ENCODE assay signal across 8 cellular contexts in the genomic region with DNA sequence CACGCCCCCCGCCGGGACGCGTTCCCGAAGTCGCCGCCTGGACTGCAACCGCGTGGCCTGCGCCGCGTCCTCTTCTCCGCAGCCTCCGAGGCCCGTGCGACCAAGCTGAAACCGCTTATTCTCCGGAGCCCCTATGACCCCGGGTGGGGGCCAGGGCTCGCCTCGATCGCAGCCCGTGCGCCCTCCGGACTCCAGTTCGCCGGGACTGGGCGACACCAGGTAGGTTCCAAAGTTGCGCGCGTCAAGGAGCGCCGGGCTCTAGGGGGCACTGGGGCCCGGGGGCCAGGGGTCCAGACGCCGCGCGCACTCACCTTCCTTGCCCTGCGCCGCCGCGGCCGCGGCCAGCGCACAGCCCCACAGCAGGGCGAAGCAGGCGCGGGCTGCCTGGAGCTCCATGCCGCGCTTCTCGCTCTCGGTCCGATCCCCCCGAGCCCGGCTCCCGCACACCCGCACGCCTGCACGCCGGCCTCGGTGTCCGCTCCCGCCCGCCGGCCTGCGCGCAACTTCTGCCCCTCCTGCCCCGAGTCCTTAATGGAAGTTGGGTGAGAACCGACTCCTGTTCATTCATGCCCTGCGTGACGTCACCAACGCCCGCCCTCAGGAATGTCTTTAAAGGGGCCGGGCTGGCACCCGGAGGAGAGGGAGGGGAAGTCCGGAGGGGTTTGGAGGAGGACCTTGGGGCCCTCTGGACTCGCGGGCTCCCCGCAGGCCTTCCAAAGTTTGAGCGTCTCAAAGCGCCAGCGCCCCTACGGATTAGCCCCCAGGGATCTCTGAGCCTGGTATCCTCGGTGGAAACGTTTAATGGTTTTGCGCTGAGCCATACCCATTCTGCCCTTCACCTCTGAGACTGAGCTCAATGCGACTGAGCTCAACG. TPM values are rescaled to one million over a fixed set of nuclear protein-coding genes. Genes with fewer than 3 reads are reported as not detected.
DNase-seq lines count a peak whose midpoint lies in the region; ATAC-seq, FAIRE-seq and TF ChIP-seq lines count a peak whose summit lies in the region.

A gene (minus strand): TSS at position 533 of the 874 bp plus-strand sequence. CDS start 137 bp downstream, at position 396.

- peak within 1 kb of the TSS; percentile 89 for H3K4me2 ChIP-seq in osteoblast (ENCODE audit: insufficient read depth, low read length)

- H3K4me1 ChIP-seq in heart left ventricle (peaks cover 9 to 63% (median 46%) of the 10 kb centered on the region in 12 donors), osteoblast (ENCODE audit: insufficient read depth, low read length) (peaks cover 56% of the 10 kb centered on the region)

- TF ChIP-seq CTCF in D721Med (IDR thresholded peaks at IDR 0.05; ENCODE audit: insufficient read depth, missing control alignments): no peak
- no peak for TF ChIP-seq CTCF in LNCaP clone FGC (IDR thresholded peaks at IDR 0.05; ENCODE audit: control insufficient read depth, extremely low read depth, insufficient read depth)
- no peak for TF ChIP-seq CTCF in heart left ventricle (IDR thresholded peaks at IDR 0.05)
- no peak for TF ChIP-seq CTCF in osteoblast (IDR thresholded peaks at IDR 0.05; ENCODE audit: extremely low read depth, low read depth, low read length)
- no peak for TF ChIP-seq CTCF in GM20000 (IDR thresholded peaks at IDR 0.05; ENCODE audit: extremely low read depth, missing control alignments)

- ATAC-seq in heart left ventricle (peak; percentile 44 to 80 (median 75)), GM21737 (IDR thresholded peaks at IDR 0.05; ENCODE audit: unreplicated experiment) (no peak)

- H4K20me1 ChIP-seq in osteoblast (ENCODE audit: insufficient read depth, low read length): peaks cover 16% of the 10 kb centered on the region

- WGBS in heart left ventricle, 4 donors: 1 to 3% (median 2%) methylated on average over 22 to 89 of the region's 89 CpGs

- H3K27me3 ChIP-seq in heart left ventricle: peaks cover 0 to 13% (median 0%) of the 10 kb centered on the region in 9 donors
- H3K27me3 ChIP-seq in osteoblast (ENCODE audit: insufficient read depth, low read length): no peaks in the 10 kb centered on the region

- H3K4me3 ChIP-seq in LNCaP clone FGC (ENCODE audit: low read depth, low read length): peak within 1 kb of the TSS; percentile 56
- H3K4me3 ChIP-seq in heart left ventricle: peak within 1 kb of the TSS; percentile 68 to 96 (median 88)
- H3K4me3 ChIP-seq in osteoblast (ENCODE audit: insufficient read depth, low read length): peak within 1 kb of the TSS; percentile 94

- peak; percentile 81 to 99 for TF ChIP-seq POLR2A in heart left ventricle (IDR thresholded peaks at IDR 0.05)

- intact Hi-C loops in heart left ventricle (cut with DNase I): loop anchor here in 6 of 10 donors (2.0 kb wide), 5 partner anchors 23 to 73 kb away; no protein-coding TSS in a partner anchor

- H3K36me3 ChIP-seq in heart left ventricle (peaks cover 0 to under 1% (median 0%) of the 10 kb centered on the region in 9 donors), osteoblast (ENCODE audit: insufficient read depth, low read length) (peaks cover under 1% of the 10 kb centered on the region)

- no peak for FAIRE-seq in D721Med (lab: Jason Lieb, UNC)

- peak within 1 kb of the TSS; percentile 71 for H2AFZ ChIP-seq in osteoblast (ENCODE audit: low read length)

- H3K79me2 ChIP-seq in osteoblast (ENCODE audit: insufficient read depth, low read length): peaks cover 63% of the 10 kb centered on the region

- DNase-seq in D721Med (ENCODE audit: insufficient read length, low spot score): peak; percentile 61
- no peak for DNase-seq in LNCaP clone FGC (ENCODE audit: low read depth)
- DNase-seq in anterior cingulate cortex (lab: John Stamatoyannopoulos, UW): peak in 52 of 58 donors; percentile 7 to 81 (median 50)
- peak; percentile 90 to 96 (median 93) for DNase-seq in heart left ventricle
- peak; percentile 98 for DNase-seq in osteoblast (ENCODE audit: insufficient read length, low spot score, missing footprints)
- DNase-seq in GM20000 (ENCODE audit: low spot score): no peak
- DNase-seq in NCI-H1436 (lab: John Stamatoyannopoulos, UW): no peak

- H3K9me3 ChIP-seq in heart left ventricle (no peaks in the 10 kb centered on the region), osteoblast (ENCODE audit: low read depth, low read length) (no peaks in the 10 kb centered on the region)

- peak within 1 kb of the TSS; percentile 85 to 96 (median 92) for H3K27ac ChIP-seq in heart left ventricle
- peak within 1 kb of the TSS; percentile 57 for H3K27ac ChIP-seq in osteoblast (ENCODE audit: low read depth, low read length)

RNA-seq across cellular contexts. Expression of the gene that starts here (rescaled TPM):
- total RNA-seq in heart left ventricle (10 to 100 TPM in 8 of 9 donors, 1 to 10 TPM in 1; 7.6 to 34.7 (median 14.8) TPM), osteoblast (13.3 and 21.0 TPM in 2 replicates)
- polyA plus RNA-seq in heart left ventricle: 10 to 100 TPM in 1 of 2 donors, 1 to 10 TPM in 1; 5.6 to 14.0 TPM

Comparison
In these comparisons a context has a peak if more than half of its experiments do, and no peak if none do; other contexts are left out.
1. DNase-seq: peak in D721Med (single experiment), anterior cingulate cortex (52 of 58), heart left ventricle (5 of 5) and osteoblast (single experiment); none in LNCaP clone FGC (single experiment), GM20000 (single experiment) and NCI-H1436 (single experiment).
2. Peak in every context shown above with its lines, with median percentiles within 50 percentile points of each other: H3K4me3 ChIP-seq.